Comparison of ENCODE assay signal across 8 cellular contexts in the genomic region with DNA sequence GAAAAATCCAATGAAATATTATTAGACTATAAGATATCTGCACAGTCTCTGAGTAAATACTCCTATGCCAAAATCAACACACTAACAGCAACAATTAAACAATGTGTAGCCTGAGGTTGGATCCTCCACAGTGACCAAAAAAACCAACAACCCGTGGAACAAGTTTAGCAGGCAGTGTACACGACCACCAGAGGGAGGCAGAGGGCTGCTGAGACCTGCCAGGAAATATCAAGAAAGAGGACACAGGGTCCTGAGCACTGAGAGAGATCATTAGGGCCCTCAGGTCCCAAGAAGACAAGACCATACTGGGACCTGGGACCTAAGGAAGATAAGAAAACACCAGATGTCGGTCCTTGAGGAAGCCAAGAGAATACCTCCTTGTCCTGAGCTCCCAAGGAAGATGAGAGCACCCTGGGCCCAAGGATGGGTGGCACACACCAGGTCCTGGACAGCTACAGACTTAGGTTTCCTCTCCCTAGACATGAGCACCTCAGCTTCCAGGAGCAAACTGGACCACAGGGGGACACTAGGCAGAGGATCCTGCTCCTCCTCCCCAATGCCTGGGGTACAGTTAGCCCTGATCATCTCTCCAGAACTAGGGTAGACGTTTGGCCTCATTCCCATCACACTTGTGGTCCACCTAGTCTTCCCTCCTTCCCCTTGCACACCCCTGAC. TPM values are rescaled to one million over a fixed set of nuclear protein-coding genes. Genes with fewer than 3 reads are reported as not detected.
DNase-seq lines count a peak whose midpoint lies in the region; ATAC-seq and TF ChIP-seq lines count a peak whose summit lies in the region.

No MANE protein-coding gene starts in this region.

- H3K4me1 ChIP-seq in parathyroid adenoma, result peaks cover 10% of the 10 kb centered on the region

- no peaks in the 10 kb centered on the region for H3K27me3 ChIP-seq in parathyroid adenoma (ENCODE audit: control insufficient read depth, insufficient read depth, low read length)

- peaks cover 8% of the 10 kb centered on the region for H3K79me2 ChIP-seq in parathyroid adenoma

- intact Hi-C loops in Right ventricle myocardium superior (cut with DNase I) (loop anchor here (5.0 kb wide), 1 partner anchor 125 kb away; a partner anchor contains a TSS), cardiac septum (cut with DNase I) (loop anchor here (2.0 kb wide), 1 partner anchor 123 kb away; a partner anchor contains a TSS)

- H3K36me3 ChIP-seq in parathyroid adenoma (ENCODE audit: control insufficient read depth, insufficient read depth, low read length), result peaks cover 3% of the 10 kb centered on the region

- peak overlapping the region; percentile 98 for H3K27ac ChIP-seq in parathyroid adenoma

- TF ChIP-seq CTCF in fibroblast of pulmonary artery (IDR thresholded peaks at IDR 0.05; ENCODE audit: low read length, missing control alignments) (peak; percentile 49), parathyroid adenoma (IDR thresholded peaks at IDR 0.05) (peak; percentile 84)

- H3K9me3 ChIP-seq in parathyroid adenoma (ENCODE audit: control insufficient read depth, low read length), result peaks cover 4% of the 10 kb centered on the region

- H3K4me2 ChIP-seq in parathyroid adenoma (ENCODE audit: low read length), result peak overlapping the region; percentile 88

- DNase-seq in Right ventricle myocardium superior (peak; percentile 56), cardiac septum (ENCODE audit: low spot score) (no peak), NOMO-1 (lab: John Stamatoyannopoulos, UW; ENCODE audit: unreplicated experiment in 2 of 2) (peak; percentile 31 to 40), fibroblast of pulmonary artery (ENCODE audit: low read depth) (peak; percentile 50), ureter (ENCODE audit: low spot score) (peak; percentile 49)
- peak; percentile 60 for DNase-seq in activated T-cell treated with anti-CD3 and anti-CD28 coated beads, Interleukin-2, amount 50 U/mL, for 1 hour

- no peak overlapping the region for H3K9ac ChIP-seq in parathyroid adenoma

- ATAC-seq in Right ventricle myocardium superior (ENCODE audit: poor library complexity), result no peak
- ATAC-seq in HG02642 (IDR thresholded peaks at IDR 0.05; ENCODE audit: poor library complexity, unreplicated experiment), result no peak

- H3K4me3 ChIP-seq in fibroblast of pulmonary artery (replicated peaks; ENCODE audit: low read depth, low read length), result peak overlapping the region; percentile 87
- H3K4me3 ChIP-seq in parathyroid adenoma (ENCODE audit: low read depth, low read length), result peak overlapping the region; percentile 98

- peak overlapping the region; percentile 94 for H2AFZ ChIP-seq in parathyroid adenoma

RNA-seq across cellular contexts. Expression of a gene that starts 0.8 kb away (rescaled TPM):
- total RNA-seq in Right ventricle myocardium superior (17.4 TPM), cardiac septum (26.7 TPM), ureter (29.7 TPM)

RNA-seq across cellular contexts. Expression of a gene that starts 31.4 kb away (rescaled TPM):
- total RNA-seq in Right ventricle myocardium superior, result 6.5 TPM
- total RNA-seq in cardiac septum, result 8.6 TPM
- 14.8 TPM for total RNA-seq in ureter

RNA-seq across cellular contexts. Expression of a gene that starts 46.7 kb away (rescaled TPM):
- total RNA-seq in Right ventricle myocardium superior (24.9 TPM), cardiac septum (28.1 TPM), ureter (46.4 TPM)
